In the genomic region with DNA sequence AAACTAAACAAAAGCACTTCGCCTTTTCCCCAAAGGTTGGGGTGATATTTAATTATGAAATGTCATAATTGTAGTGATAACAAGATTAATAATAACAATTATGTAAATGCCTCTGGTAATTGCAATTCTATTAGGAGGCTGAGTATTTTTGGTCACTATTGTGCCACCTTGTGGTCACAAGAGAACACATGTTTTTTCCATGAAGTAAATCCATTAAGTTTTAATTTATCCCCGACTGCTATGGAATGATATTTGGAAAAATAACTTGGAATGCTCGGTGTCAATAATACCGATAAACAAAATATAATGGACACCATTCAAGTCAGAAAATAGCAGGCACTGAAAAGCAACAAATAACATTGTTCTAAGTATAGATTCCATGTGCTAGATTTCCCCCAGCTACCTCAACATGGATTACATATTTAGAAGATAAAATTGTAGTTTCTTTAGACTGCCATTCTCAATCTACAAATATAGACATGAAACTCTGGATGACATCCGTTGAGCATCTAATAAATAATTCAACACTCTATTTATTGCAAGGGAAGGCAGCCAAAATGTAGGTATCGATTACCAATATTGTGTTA, we compare ENCODE assay signal across 8 cellular contexts. TPM values are rescaled to one million over a fixed set of nuclear protein-coding genes. Genes with fewer than 3 reads are reported as not detected.
A peak's percentile ranks its signal among the peaks of the same experiment; 100 is the strongest.
DNase-seq lines count a peak whose midpoint lies in the region; ATAC-seq and TF ChIP-seq lines count a peak whose summit lies in the region.

No MANE protein-coding gene starts in this region.

- H3K27me3 ChIP-seq in GM23338 (ENCODE audit: insufficient read depth) (no peaks in the 10 kb centered on the region), adrenal gland (no peaks in the 10 kb centered on the region), left lung (no peaks in the 10 kb centered on the region)

- ATAC-seq in GM23338 (no peak), left lung (peak; percentile 64), HG03469 (IDR thresholded peaks at IDR 0.05; ENCODE audit: unreplicated experiment) (no peak), HG03095 (IDR thresholded peaks at IDR 0.05; ENCODE audit: unreplicated experiment) (no peak)

- no peaks in the 10 kb centered on the region for H3K9me3 ChIP-seq in adrenal gland (replicated peaks in 1 of 3)
- H3K9me3 ChIP-seq in left lung, result no peaks in the 10 kb centered on the region

- no peak overlapping the region for H3K4me3 ChIP-seq in GM23338
- H3K4me3 ChIP-seq in adrenal gland, result no peak overlapping the region
- H3K4me3 ChIP-seq in left lung, result no peak overlapping the region

- TF ChIP-seq CTCF in GM23338 (conservative IDR thresholded peaks at IDR 0.05; ENCODE audit: low read depth in 2 of 2), result peak; percentile 58 to 81
- TF ChIP-seq CTCF in adrenal gland (IDR thresholded peaks at IDR 0.05), result peak; percentile 64 to 83 (median 75)
- TF ChIP-seq CTCF in left lung (IDR thresholded peaks at IDR 0.05), result peak; percentile 52 to 55

- no peak overlapping the region for H3K27ac ChIP-seq in GM23338 (ENCODE audit: low read depth)
- H3K27ac ChIP-seq in adrenal gland, result no peak overlapping the region
- H3K27ac ChIP-seq in left lung, result no peak overlapping the region

- no peaks in the 10 kb centered on the region for H3K27me3 Mint-ChIP-seq in GM23338 (ENCODE audit: insufficient read depth, low read depth, poor library complexity)

- no peak overlapping the region for H2AFZ ChIP-seq in GM23338

- H3K36me3 Mint-ChIP-seq in GM23338 (ENCODE audit: low read depth), result no peaks in the 10 kb centered on the region

- no peaks in the 10 kb centered on the region for H3K79me2 ChIP-seq in GM23338 (replicated peaks; ENCODE audit: insufficient read depth)

- H3K27ac Mint-ChIP-seq in GM23338, result no peak overlapping the region

- DNase-seq in AML-193 (lab: John Stamatoyannopoulos, UW), result peak; percentile 4 to 34
- peak; percentile 32 for DNase-seq in GM23338 (ENCODE audit: low spot score)
- DNase-seq in adrenal gland, result no peak
- no peak for DNase-seq in left lung
- DNase-seq in iPS-NIHi7 (ENCODE audit: extremely low spot score), result no peak
- DNase-seq in OCI-M2 (lab: John Stamatoyannopoulos, UW; ENCODE audit: unreplicated experiment), result no peak

- H3K36me3 ChIP-seq in GM23338 (ENCODE audit: insufficient read depth) (no peaks in the 10 kb centered on the region), adrenal gland (replicated peaks in 1 of 2) (no peaks in the 10 kb centered on the region), left lung (no peaks in the 10 kb centered on the region)

- no peaks in the 10 kb centered on the region for H3K4me1 Mint-ChIP-seq in GM23338

- H3K9me2 ChIP-seq in GM23338 (ENCODE audit: insufficient read depth), result no peaks in the 10 kb centered on the region

- H3K9me3 Mint-ChIP-seq in GM23338, result no peaks in the 10 kb centered on the region

- H3K4me2 ChIP-seq in GM23338, result no peak overlapping the region

- H4K20me1 ChIP-seq in GM23338 (replicated peaks; ENCODE audit: insufficient read depth), result no peaks in the 10 kb centered on the region

- no peak overlapping the region for H3K4me3 Mint-ChIP-seq in GM23338

- H3F3A ChIP-seq in GM23338 (replicated peaks; ENCODE audit: low read depth), result no peaks in the 10 kb centered on the region

- WGBS in adrenal gland, 4 donors, result 23 to 25% (median 25%) methylated on average over 6 of the region's 6 CpGs

- intact Hi-C loops in adrenal gland (cut with DNase I) (loop anchor here (10.0 kb wide), 2 partner anchors 540 to 580 kb away; no protein-coding TSS in a partner anchor), left lung (cut with DNase I) (no loop called here)

- no peaks in the 10 kb centered on the region for H3K4me1 ChIP-seq in GM23338 (ENCODE audit: insufficient read depth)
- H3K4me1 ChIP-seq in adrenal gland (replicated peaks in 1 of 2), result no peaks in the 10 kb centered on the region
- H3K4me1 ChIP-seq in left lung, result no peaks in the 10 kb centered on the region

- TF ChIP-seq POLR2A in adrenal gland (IDR thresholded peaks at IDR 0.05), result no peak

TF ChIP-seq in GM23338, 12 proteins besides CTCF, POLR2A, EP300 and RAD21 (continues in another document):
- no peak for TF ChIP-seq EZH2phosphoT487 (IDR thresholded peaks at IDR 0.05; ENCODE audit: unreplicated experiment)
- TF ChIP-seq ZNF114 (CRISPR knock-in tag; IDR thresholded peaks at IDR 0.05), result no peak
- no peak for TF ChIP-seq ETS1 (IDR thresholded peaks at IDR 0.05)
- no peak for TF ChIP-seq JUNB (IDR thresholded peaks at IDR 0.05; ENCODE audit: unreplicated experiment)
- TF ChIP-seq CREB1 (CRISPR knock-in tag; IDR thresholded peaks at IDR 0.05; ENCODE audit: low read depth), result no peak
- TF ChIP-seq, protein P1, sequence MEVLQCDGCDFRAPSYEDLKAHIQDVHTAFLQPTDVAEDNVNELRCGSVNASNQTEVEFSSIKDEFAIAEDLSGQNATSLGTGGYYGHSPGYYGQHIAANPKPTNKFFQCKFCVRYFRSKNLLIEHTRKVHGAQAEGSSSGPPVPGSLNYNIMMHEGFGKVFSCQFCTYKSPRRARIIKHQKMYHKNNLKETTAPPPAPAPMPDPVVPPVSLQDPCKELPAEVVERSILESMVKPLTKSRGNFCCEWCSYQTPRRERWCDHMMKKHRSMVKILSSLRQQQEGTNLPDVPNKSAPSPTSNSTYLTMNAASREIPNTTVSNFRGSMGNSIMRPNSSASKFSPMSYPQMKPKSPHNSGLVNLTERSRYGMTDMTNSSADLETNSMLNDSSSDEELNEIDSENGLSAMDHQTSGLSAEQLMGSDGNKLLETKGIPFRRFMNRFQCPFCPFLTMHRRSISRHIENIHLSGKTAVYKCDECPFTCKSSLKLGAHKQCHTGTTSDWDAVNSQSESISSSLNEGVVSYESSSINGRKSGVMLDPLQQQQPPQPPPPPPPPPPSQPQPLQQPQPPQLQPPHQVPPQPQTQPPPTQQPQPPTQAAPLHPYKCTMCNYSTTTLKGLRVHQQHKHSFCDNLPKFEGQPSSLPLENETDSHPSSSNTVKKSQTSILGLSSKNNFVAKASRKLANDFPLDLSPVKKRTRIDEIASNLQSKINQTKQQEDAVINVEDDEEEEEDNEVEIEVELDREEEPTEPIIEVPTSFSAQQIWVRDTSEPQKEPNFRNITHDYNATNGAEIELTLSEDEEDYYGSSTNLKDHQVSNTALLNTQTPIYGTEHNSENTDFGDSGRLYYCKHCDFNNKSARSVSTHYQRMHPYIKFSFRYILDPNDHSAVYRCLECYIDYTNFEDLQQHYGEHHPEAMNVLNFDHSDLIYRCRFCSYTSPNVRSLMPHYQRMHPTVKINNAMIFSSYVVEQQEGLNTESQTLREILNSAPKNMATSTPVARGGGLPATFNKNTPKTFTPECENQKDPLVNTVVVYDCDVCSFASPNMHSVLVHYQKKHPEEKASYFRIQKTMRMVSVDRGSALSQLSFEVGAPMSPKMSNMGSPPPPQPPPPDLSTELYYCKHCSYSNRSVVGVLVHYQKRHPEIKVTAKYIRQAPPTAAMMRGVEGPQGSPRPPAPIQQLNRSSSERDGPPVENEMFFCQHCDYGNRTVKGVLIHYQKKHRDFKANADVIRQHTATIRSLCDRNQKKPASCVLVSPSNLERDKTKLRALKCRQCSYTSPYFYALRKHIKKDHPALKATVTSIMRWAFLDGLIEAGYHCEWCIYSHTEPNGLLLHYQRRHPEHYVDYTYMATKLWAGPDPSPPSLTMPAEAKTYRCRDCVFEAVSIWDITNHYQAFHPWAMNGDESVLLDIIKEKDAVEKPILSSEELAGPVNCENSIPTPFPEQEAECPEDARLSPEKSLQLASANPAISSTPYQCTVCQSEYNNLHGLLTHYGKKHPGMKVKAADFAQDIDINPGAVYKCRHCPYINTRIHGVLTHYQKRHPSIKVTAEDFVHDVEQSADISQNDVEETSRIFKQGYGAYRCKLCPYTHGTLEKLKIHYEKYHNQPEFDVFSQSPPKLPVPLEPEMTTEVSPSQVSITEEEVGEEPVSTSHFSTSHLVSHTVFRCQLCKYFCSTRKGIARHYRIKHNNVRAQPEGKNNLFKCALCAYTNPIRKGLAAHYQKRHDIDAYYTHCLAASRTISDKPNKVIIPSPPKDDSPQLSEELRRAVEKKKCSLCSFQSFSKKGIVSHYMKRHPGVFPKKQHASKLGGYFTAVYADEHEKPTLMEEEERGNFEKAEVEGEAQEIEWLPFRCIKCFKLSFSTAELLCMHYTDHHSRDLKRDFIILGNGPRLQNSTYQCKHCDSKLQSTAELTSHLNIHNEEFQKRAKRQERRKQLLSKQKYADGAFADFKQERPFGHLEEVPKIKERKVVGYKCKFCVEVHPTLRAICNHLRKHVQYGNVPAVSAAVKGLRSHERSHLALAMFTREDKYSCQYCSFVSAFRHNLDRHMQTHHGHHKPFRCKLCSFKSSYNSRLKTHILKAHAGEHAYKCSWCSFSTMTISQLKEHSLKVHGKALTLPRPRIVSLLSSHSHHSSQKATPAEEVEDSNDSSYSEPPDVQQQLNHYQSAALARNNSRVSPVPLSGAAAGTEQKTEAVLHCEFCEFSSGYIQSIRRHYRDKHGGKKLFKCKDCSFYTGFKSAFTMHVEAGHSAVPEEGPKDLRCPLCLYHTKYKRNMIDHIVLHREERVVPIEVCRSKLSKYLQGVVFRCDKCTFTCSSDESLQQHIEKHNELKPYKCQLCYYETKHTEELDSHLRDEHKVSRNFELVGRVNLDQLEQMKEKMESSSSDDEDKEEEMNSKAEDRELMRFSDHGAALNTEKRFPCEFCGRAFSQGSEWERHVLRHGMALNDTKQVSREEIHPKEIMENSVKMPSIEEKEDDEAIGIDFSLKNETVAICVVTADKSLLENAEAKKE (CRISPR knock-in tag; IDR thresholded peaks at IDR 0.05), result no peak
- TF ChIP-seq STAT1 (IDR thresholded peaks at IDR 0.05; ENCODE audit: unreplicated experiment), result no peak
- no peak for TF ChIP-seq NANOG (IDR thresholded peaks at IDR 0.05; ENCODE audit: borderline replicate concordance)
- no peak for TF ChIP-seq ZNF331 (CRISPR knock-in tag; IDR thresholded peaks at IDR 0.05; ENCODE audit: low read depth)

RNA-seq across cellular contexts. Expression of gene KCNJ2, which starts 25.0 kb away (rescaled TPM):
- 1.6 and 4.4 TPM in 2 replicates for total RNA-seq in GM23338 (2014; rRNA removed; shearing (Covaris generic))
- polyA plus RNA-seq in GM23338 (2016; fragmentation: Nextera tagmentation; extraction: Ambion mirVana), result 1.7 and 2.1 TPM in 2 replicates
- 1 to 10 TPM in 7 of 8 donors, under 1 TPM in 1; 0.79 to 3.6 (median 2.2) TPM for total RNA-seq in adrenal gland
- 1 to 10 TPM in 1 of 3 donors, under 1 TPM in 2; 0.22 to 1.3 (median 0.91) TPM for polyA plus RNA-seq in adrenal gland
- total RNA-seq in left lung, result 10 to 100 TPM; 14.6 to 25.3 TPM

Comparison
In these comparisons a context has a peak if more than half of its experiments do, and no peak if none do; other contexts are left out.
1. DNase-seq: peak in AML-193 (2 of 2) and GM23338 (single experiment); none in adrenal gland (0 of 7), left lung (0 of 2), iPS-NIHi7 (single experiment) and OCI-M2 (single experiment).
2. intact Hi-C loops: an anchor here in adrenal gland (10.0 kb wide); none called in left lung.
3. Peak in every context shown above with its lines, with median percentiles within 50 percentile points of each other: CTCF ChIP-seq.